ENCODE assay signal across 8 cellular contexts in the genomic region with DNA sequence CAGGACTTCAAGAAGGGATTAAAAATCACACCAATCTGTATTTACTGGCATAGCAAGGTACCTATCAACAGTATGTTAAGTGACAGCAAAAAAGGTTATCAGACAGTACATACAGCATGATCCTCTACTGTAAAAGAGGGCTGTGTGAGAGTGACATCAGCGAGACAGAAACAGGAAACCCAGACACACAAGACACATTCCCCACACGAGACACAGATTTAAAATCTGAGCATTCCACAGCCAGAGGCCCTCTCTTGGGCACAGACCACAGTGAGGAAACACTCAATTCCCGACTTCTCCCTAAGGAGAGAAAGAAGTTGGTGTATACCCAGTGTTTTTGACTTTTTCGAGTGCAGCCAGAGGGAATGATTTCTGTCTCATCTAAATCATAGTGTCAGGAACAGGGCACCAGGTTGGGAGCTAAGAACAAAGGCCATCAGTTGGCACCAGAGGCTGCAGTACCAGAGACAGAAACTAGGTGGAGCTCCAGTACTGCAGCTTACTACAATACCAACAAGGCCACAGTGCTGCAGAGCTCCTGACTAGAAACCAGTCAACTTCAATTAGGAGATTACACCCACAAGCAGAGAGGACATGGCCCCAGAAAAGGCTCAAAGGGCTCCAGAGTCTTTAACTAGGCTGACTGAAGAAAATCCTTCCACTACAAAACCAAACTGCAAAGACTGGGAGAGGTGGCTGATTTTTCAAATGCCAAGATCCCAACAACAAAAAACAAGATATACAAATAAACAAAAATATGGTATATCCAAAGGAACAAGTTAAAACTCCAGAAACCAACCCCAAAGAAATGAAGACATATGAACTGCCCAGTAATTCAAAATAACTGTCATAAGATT. TPM values are rescaled to one million over a fixed set of nuclear protein-coding genes. Genes with fewer than 3 reads are reported as not detected.
DNase-seq lines count a peak whose midpoint lies in the region; ATAC-seq and TF ChIP-seq lines count a peak whose summit lies in the region.

No MANE protein-coding gene starts in this region.

- peak; percentile 88 for DNase-seq in GM12865 (ENCODE audit: low read depth)
- DNase-seq in NCI-H526 (lab: John Stamatoyannopoulos, UW) = peak; percentile 39 to 81
- peak; percentile 69 to 79 for DNase-seq in activated CD4-positive, alpha-beta T cell treated with anti-CD3 and anti-CD28 coated beads for 24 hours (ENCODE audit: low read depth in 2 of 2)
- no peak for DNase-seq in chondrocyte (ENCODE audit: low spot score)
- peak; percentile 65 to 78 (median 76) for DNase-seq in stimulated activated CD4-positive, alpha-beta T cell treated with anti-CD3 and anti-CD28 coated beads, TNF-alpha, amount 100 ng/mL, for 24 hours (ENCODE audit: low read depth in 3 of 3)

- no peaks in the 10 kb centered on the region for H3K36me3 Mint-ChIP-seq in chondrocyte (ENCODE audit: low read depth)

- peaks cover 0 to 4% (median 0%) of the 10 kb centered on the region in 4 donors for H3K36me3 ChIP-seq in liver (ENCODE audit: control insufficient read depth in 4 of 4, insufficient read depth in 3 of 4, low read depth in 1 of 4, low read length in 3 of 4)

- H3K9me3 Mint-ChIP-seq in chondrocyte (ENCODE audit: low read depth) = no peaks in the 10 kb centered on the region

- H3K27me3 Mint-ChIP-seq in chondrocyte (ENCODE audit: low read depth) = peaks cover 4% of the 10 kb centered on the region

- no peak overlapping the region for H3K27ac ChIP-seq in liver (ENCODE audit: low read depth in 1 of 2, low read length in 2 of 2)

- H3K4me3 Mint-ChIP-seq in chondrocyte (ENCODE audit: unreplicated experiment) = no peak overlapping the region

- H3K4me1 Mint-ChIP-seq in chondrocyte (ENCODE audit: low read depth) = peaks cover 8% of the 10 kb centered on the region

- H3K27me3 ChIP-seq in liver (ENCODE audit: control insufficient read depth in 4 of 4, insufficient read depth in 4 of 4, low read length in 3 of 4) = no peaks in the 10 kb centered on the region

- TF ChIP-seq RAD21 in liver (IDR thresholded peaks at IDR 0.05) = peak; percentile 100

- H3K9me3 ChIP-seq in liver (ENCODE audit: control insufficient read depth in 4 of 4, low read length in 3 of 4) = no peaks in the 10 kb centered on the region

- H3K9ac ChIP-seq in liver (ENCODE audit: low read depth in 1 of 2, low read length in 2 of 2) = no peak overlapping the region

- peak overlapping the region; percentile 34 for H3K27ac Mint-ChIP-seq in chondrocyte (ENCODE audit: unreplicated experiment)

- WGBS in liver = 30% methylated on average over 4 of the region's 4 CpGs

- peak; percentile 80 for ATAC-seq in HG03521 (IDR thresholded peaks at IDR 0.05; ENCODE audit: unreplicated experiment)
- no peak for ATAC-seq in HG03469 (IDR thresholded peaks at IDR 0.05; ENCODE audit: unreplicated experiment)

- H3K4me3 ChIP-seq in GM12865 (ENCODE audit: low read depth, low read length) = no peak overlapping the region
- H3K4me3 ChIP-seq in liver (ENCODE audit: low read depth in 1 of 3, low read length in 3 of 3) = no peak overlapping the region

- TF ChIP-seq CTCF in GM12865 (IDR thresholded peaks at IDR 0.05; ENCODE audit: insufficient read depth, low read depth, low read length, missing control alignments) (peak; percentile 99), chondrocyte (IDR thresholded peaks at IDR 0.05) (peak; percentile 99), liver (IDR thresholded peaks at IDR 0.05; ENCODE audit: low read depth, low read length, missing input control) (peak; percentile 99)

- no peaks in the 10 kb centered on the region for H3K4me1 ChIP-seq in liver (ENCODE audit: control insufficient read depth in 4 of 4, insufficient read depth in 4 of 4, low read length in 3 of 4)

TF ChIP-seq in liver, 16 proteins besides CTCF, POLR2A, EP300 and RAD21:
- TF ChIP-seq, protein P1, sequence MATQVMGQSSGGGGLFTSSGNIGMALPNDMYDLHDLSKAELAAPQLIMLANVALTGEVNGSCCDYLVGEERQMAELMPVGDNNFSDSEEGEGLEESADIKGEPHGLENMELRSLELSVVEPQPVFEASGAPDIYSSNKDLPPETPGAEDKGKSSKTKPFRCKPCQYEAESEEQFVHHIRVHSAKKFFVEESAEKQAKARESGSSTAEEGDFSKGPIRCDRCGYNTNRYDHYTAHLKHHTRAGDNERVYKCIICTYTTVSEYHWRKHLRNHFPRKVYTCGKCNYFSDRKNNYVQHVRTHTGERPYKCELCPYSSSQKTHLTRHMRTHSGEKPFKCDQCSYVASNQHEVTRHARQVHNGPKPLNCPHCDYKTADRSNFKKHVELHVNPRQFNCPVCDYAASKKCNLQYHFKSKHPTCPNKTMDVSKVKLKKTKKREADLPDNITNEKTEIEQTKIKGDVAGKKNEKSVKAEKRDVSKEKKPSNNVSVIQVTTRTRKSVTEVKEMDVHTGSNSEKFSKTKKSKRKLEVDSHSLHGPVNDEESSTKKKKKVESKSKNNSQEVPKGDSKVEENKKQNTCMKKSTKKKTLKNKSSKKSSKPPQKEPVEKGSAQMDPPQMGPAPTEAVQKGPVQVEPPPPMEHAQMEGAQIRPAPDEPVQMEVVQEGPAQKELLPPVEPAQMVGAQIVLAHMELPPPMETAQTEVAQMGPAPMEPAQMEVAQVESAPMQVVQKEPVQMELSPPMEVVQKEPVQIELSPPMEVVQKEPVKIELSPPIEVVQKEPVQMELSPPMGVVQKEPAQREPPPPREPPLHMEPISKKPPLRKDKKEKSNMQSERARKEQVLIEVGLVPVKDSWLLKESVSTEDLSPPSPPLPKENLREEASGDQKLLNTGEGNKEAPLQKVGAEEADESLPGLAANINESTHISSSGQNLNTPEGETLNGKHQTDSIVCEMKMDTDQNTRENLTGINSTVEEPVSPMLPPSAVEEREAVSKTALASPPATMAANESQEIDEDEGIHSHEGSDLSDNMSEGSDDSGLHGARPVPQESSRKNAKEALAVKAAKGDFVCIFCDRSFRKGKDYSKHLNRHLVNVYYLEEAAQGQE (IDR thresholded peaks at IDR 0.05) = no peak
- TF ChIP-seq RXRA (IDR thresholded peaks at IDR 0.05) = peak in 1 of 2 donors; percentile 27

RNA-seq across cellular contexts. Expression of gene UNC50, which starts 41.0 kb away (rescaled TPM):
- 41.8 to 49.9 TPM (median 43.5 TPM) in 3 replicates for total RNA-seq in chondrocyte
- 10 to 100 TPM; 23.9 to 35.7 TPM for total RNA-seq in liver
- polyA plus RNA-seq in liver = 10 to 100 TPM; 22.2 to 37.9 TPM

RNA-seq across cellular contexts. Expression of gene COA5, which starts 41.1 kb away (rescaled TPM):
- total RNA-seq in chondrocyte = 16.7 to 25.9 TPM (median 19.4 TPM) in 3 replicates
- total RNA-seq in liver = 10 to 100 TPM; 18.7 to 20.4 TPM
- polyA plus RNA-seq in liver = 10 to 100 TPM in 1 of 2 donors, 1 to 10 TPM in 1; 9.7 to 42.0 TPM
